Comparison of ENCODE assay signal across 13 cellular contexts in the genomic region with DNA sequence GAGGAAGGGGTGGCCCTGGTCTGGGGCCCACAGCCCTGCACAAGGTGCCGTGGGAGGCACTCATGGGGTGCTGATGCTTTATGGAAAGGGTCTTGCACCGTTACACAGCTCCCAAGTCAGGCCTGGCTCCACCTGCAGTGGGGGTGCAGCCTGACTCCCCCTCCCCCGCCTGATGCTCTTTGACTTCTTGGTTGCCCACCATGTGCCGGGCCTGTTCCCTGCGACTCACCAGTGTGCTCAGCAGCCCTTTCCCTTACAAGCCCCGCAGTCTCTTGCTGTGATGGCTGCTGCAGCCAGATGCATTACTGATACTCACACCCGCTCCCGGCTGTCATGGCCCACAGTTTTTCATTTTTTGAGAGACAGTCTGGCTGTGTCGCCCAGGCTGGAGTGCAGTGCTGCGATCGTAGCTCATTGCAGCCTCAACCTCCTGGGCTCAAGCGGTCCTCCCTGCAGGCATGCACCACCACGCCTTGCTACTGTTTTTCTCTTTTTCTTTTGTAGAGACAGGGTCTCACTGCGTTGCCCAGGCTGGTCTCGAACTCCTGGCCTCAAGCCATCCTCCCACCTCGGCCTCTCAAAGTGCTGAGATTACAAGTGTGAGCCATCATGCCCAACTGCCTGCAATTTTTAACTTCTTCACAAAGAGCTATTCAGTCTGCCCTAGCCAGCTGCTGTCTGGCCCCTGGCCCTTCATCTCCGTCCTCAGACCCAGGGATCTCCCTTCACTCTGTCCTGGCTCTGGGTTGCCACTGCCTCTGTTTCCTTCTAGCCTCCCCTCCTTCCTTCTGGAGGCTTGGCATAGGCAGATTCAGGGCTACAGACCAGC.
A peak's percentile ranks its signal among the peaks of the same experiment; 100 is the strongest.
DNase-seq lines count a peak whose midpoint lies in the region; ATAC-seq and TF ChIP-seq lines count a peak whose summit lies in the region.
"Had no signal": no experiment of that assay in that cellular context is flagged by ENCODE, and none has a peak within 500 bp of the region (broad histone marks: within the 10 kb centered on the region; RNA-seq: fewer than 3 reads in every experiment).

No MANE protein-coding gene starts in this region.

- no peaks in the 10 kb centered on the region for H3K27me3 Mint-ChIP-seq in neural crest cell (ENCODE audit: low read depth)

- H3K27ac ChIP-seq in dorsolateral prefrontal cortex (peak overlapping the region; percentile 67 to 99 (median 95)), tibial nerve (peak overlapping the region; percentile 85 to 96 (median 90))

- no peaks in the 10 kb centered on the region for H3K27me3 ChIP-seq in dorsolateral prefrontal cortex
- H3K27me3 ChIP-seq in tibial nerve = no peaks in the 10 kb centered on the region

- 32 to 33% methylated on average over 13 to 17 of the region's 17 CpGs for WGBS in tibial nerve, 2 donors

- no peak for TF ChIP-seq POLR2A in tibial nerve (IDR thresholded peaks at IDR 0.05)

- peak; percentile 30 for DNase-seq in NCI-H2171 treated with DMSO at 0.1 percent for 48 hours (lab: John Stamatoyannopoulos, UW)
- no peak for DNase-seq in NCI-H2171 (lab: John Stamatoyannopoulos, UW)
- DNase-seq in dorsolateral prefrontal cortex = peak in 5 of 10 donors; percentile 58 to 74 (median 68)
- no peak for DNase-seq in neural crest cell (ENCODE audit: low read depth, low spot score)
- no peak for DNase-seq in tibial nerve (ENCODE audit: low spot score in 2 of 2)
- DNase-seq in NCI-H2227 treated with DMSO at 0.1 percent for 48 hours (lab: John Stamatoyannopoulos, UW) = no peak
- no peak for DNase-seq in activated T-cell treated with anti-CD3 and anti-CD28 coated beads, Interleukin-2, amount 50 U/mL, for 48 hours
- DNase-seq: 8988T; activated effector memory CD4-positive, alpha-beta T cell treated with anti-CD3 and anti-CD28 coated beads, Interleukin-2, amount 50 U/mL, for 16 hours; effector memory CD4-positive, alpha-beta T cell; MM.1S; stimulated activated naive CD4-positive, alpha-beta T cell treated with Interleukin-2 at 50 U/mL for 16 hours had no signal

- TF ChIP-seq EP300 in tibial nerve (IDR thresholded peaks at IDR 0.05) = no peak

- no peak overlapping the region for H3K27ac Mint-ChIP-seq in neural crest cell (ENCODE audit: unreplicated experiment)

- no peak for ATAC-seq in HG03045 (IDR thresholded peaks at IDR 0.05; ENCODE audit: unreplicated experiment)

- H3K36me3 ChIP-seq in tibial nerve = peaks cover 0 to 21% (median 0%) of the 10 kb centered on the region in 3 donors

- TF ChIP-seq CTCF in dorsolateral prefrontal cortex (IDR thresholded peaks at IDR 0.05 in 54 of 56, conservative IDR thresholded peaks at IDR 0.05 in 2 of 56; ENCODE audit: low read depth in 1 of 56, partially characterized antibody in 56 of 56) = peak in 2 of 56 donors; percentile 10 to 21
- no peak for TF ChIP-seq CTCF in neural crest cell (conservative IDR thresholded peaks at IDR 0.05)
- no peak for TF ChIP-seq CTCF in tibial nerve (IDR thresholded peaks at IDR 0.05)

- H3K4me3 Mint-ChIP-seq in neural crest cell = peak overlapping the region; percentile 19

- H3K9me3 ChIP-seq in tibial nerve = no peaks in the 10 kb centered on the region

- H3K4me1 Mint-ChIP-seq in neural crest cell = peaks cover 14% of the 10 kb centered on the region

- peak overlapping the region in 37 of 59 donors; percentile 8 to 63 (median 42) for H3K4me3 ChIP-seq in dorsolateral prefrontal cortex
- H3K4me3 ChIP-seq in tibial nerve = peak overlapping the region in 1 of 4 donors; percentile 24

- H3K9me3 Mint-ChIP-seq in neural crest cell = no peaks in the 10 kb centered on the region

- no peaks in the 10 kb centered on the region for H3K36me3 Mint-ChIP-seq in neural crest cell (ENCODE audit: low read depth)

- peaks cover 9 to 94% (median 77%) of the 10 kb centered on the region in 4 donors for H3K4me1 ChIP-seq in tibial nerve

- intact Hi-C loops in dorsolateral prefrontal cortex (cut with DNase I) = loop anchor here (1.0 to 5.0 kb wide), 5 partner anchors 28 to 153 kb away; a partner anchor contains a TSS
